Comparison of ENCODE assay signal across 17 cellular contexts in the genomic region with DNA sequence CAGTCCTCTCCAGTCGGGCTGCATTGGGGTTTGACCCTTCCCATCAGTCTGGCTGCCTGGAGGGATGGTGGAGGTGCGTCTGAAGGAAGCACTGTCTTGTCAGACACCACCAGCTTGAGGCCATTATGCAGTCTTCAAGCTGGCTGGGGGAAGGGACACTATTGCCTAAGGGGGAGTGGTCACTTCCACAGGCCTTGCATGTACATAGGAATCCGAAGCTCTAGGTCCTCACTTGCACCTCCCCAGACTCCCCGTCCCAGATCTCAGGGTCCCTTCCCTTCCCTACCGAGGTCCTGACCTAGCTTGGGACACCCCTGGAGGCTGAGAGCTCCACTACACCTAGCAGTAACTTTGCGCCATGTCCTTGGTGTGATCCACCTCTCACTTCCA. TPM values are rescaled to one million over a fixed set of nuclear protein-coding genes. Genes with fewer than 3 reads are reported as not detected.
DNase-seq lines count a peak whose midpoint lies in the region; ATAC-seq and TF ChIP-seq lines count a peak whose summit lies in the region.
"Had no signal": no experiment of that assay in that cellular context is flagged by ENCODE, and none has a peak within 500 bp of the region (broad histone marks: within the 10 kb centered on the region; RNA-seq: fewer than 3 reads in every experiment).

No MANE protein-coding gene starts in this region.

- TF ChIP-seq CTCF in DND-41 (IDR thresholded peaks at IDR 0.05; ENCODE audit: borderline replicate concordance, extremely low read depth, low read length, poor library complexity, severe bottlenecking) (no peak), GM12864 (IDR thresholded peaks at IDR 0.05; ENCODE audit: low read depth, low read length, missing control alignments) (peak; percentile 29), PC-3 (conservative IDR thresholded peaks at IDR 0.05; ENCODE audit: low read depth, low read length) (no peak)

- CTCF ChIA-PET in PC-3 (lab: Charles Lee) = no interaction called here

- no peak overlapping the region for H3K4me3 ChIP-seq in DND-41 (ENCODE audit: low read depth in 1 of 2, low read length in 2 of 2)
- no peak overlapping the region for H3K4me3 ChIP-seq in GM12864 (ENCODE audit: low read depth, low read length)
- no peak overlapping the region for H3K4me3 ChIP-seq in PC-3 (ENCODE audit: low read length)
- H3K4me3 ChIP-seq: BLaER1, body of pancreas, tibial nerve had no signal

- H3K36me3 ChIP-seq in DND-41 (ENCODE audit: insufficient read depth, low read length) (no peaks in the 10 kb centered on the region), PC-3 (ENCODE audit: low read depth, low read length) (no peaks in the 10 kb centered on the region)
- H3K36me3 ChIP-seq: BLaER1, tibial nerve had no signal

- ATAC-seq in DND-41 (ENCODE audit: insufficient read depth, low read depth) (no peak), PC-3 (no peak)
- ATAC-seq: body of pancreas had no signal

- POLR2A ChIA-PET in PC-3 (lab: Charles Lee; ENCODE audit: unreplicated experiment) = no interaction called here

- DNase-seq in DND-41 (peak; percentile 1), GM12864 (ENCODE audit: low read depth) (no peak), caudate nucleus (lab: John Stamatoyannopoulos, UW) (no peak), posterior vena cava (ENCODE audit: low spot score) (peak; percentile 31), PC-3 (no peak), NCI-H2107 treated with DMSO at 0.1 percent for 48 hours (lab: John Stamatoyannopoulos, UW; ENCODE audit: unreplicated experiment) (no peak), GM19238 (ENCODE audit: insufficient read length, low spot score) (no peak)
- DNase-seq: KG1; midbrain; NCI-H2107; stimulated activated CD4-positive, alpha-beta T cell treated with anti-CD3 and anti-CD28 coated beads, Interleukin-4, amount 100 ng/mL, for 1 hour; stimulated activated CD8-positive, alpha-beta memory T cell treated with anti-CD3 and anti-CD28 coated beads, Interleukin-4, amount 100 ng/mL, for 48 hours had no signal

- H3K27me3 ChIP-seq in DND-41 (ENCODE audit: insufficient read depth, low read length, poor library complexity) (no peaks in the 10 kb centered on the region), PC-3 (ENCODE audit: low read length) (no peaks in the 10 kb centered on the region)
- H3K27me3 ChIP-seq: BLaER1, body of pancreas, tibial nerve had no signal

- H3K9me2 ChIP-seq in PC-3 (replicated peaks; ENCODE audit: low read length) = no peaks in the 10 kb centered on the region

- H3K4me1 ChIP-seq in DND-41 (ENCODE audit: insufficient read depth, low read length) = peaks cover 10% of the 10 kb centered on the region
- H3K4me1 ChIP-seq in PC-3 (ENCODE audit: insufficient read depth, low read length) = no peaks in the 10 kb centered on the region

- H3K27ac ChIP-seq in DND-41 (ENCODE audit: low read length) (no peak overlapping the region), caudate nucleus (ENCODE audit: low read depth, low read length) (peak overlapping the region; percentile 95), PC-3 (ENCODE audit: low read length) (no peak overlapping the region)
- H3K27ac ChIP-seq: body of pancreas, HL-60, VCaP had no signal

- H4K20me1 ChIP-seq in DND-41 (ENCODE audit: insufficient read depth, low read length) = no peaks in the 10 kb centered on the region
- no peaks in the 10 kb centered on the region for H4K20me1 ChIP-seq in PC-3 (ENCODE audit: low read length)
- H4K20me1 ChIP-seq: BLaER1 had no signal

- H3K79me2 ChIP-seq in DND-41 (ENCODE audit: insufficient read depth, low read length) (no peaks in the 10 kb centered on the region), PC-3 (ENCODE audit: low read length) (no peaks in the 10 kb centered on the region)

- intact Hi-C loops in posterior vena cava (cut with DNase I) = no loop called here
- intact Hi-C loops in PC-3 (cut with micrococcal nuclease) = no loop called here

- H3K9me3 ChIP-seq in DND-41 (ENCODE audit: insufficient read depth, low read length, severe bottlenecking) (no peaks in the 10 kb centered on the region), PC-3 (ENCODE audit: low read length) (no peaks in the 10 kb centered on the region)
- H3K9me3 ChIP-seq: BLaER1, body of pancreas, tibial nerve had no signal

- BruUV-seq in PC-3 (replicated peaks; lab: Mats Ljungman, UMichigan) = no TSS peak

- H3K4me2 ChIP-seq in DND-41 (ENCODE audit: insufficient read depth, low read length) = no peak overlapping the region
- H3K4me2 ChIP-seq in PC-3 (ENCODE audit: low read length) = no peak overlapping the region

- no peak overlapping the region for H2AFZ ChIP-seq in DND-41 (ENCODE audit: low read depth, low read length)
- no peak overlapping the region for H2AFZ ChIP-seq in PC-3 (ENCODE audit: low read length)

- H3K9ac ChIP-seq in DND-41 (ENCODE audit: low read depth, low read length) (no peak overlapping the region), PC-3 (ENCODE audit: low read length) (no peak overlapping the region)
- H3K9ac ChIP-seq: BLaER1 had no signal

- no peaks in the 10 kb centered on the region for H3F3A ChIP-seq in PC-3 (ENCODE audit: low read length, unreplicated experiment)

RNA-seq across cellular contexts. Expression of gene KLF13, which starts 48.6 kb away (rescaled TPM):
- 10 to 100 TPM; 49.6 to 97.8 TPM for total RNA-seq in posterior vena cava
- 10.1 and 11.4 TPM in 2 replicates for total RNA-seq in PC-3 (2014; rRNA removed)

Comparison
In these comparisons a context has a peak if more than half of its experiments do, and no peak if none do; other contexts are left out.
1. DNase-seq: peak in DND-41 (single experiment) and posterior vena cava (single experiment); none in GM12864 (single experiment), caudate nucleus (0 of 61), PC-3 (single experiment), NCI-H2107 treated with DMSO at 0.1 percent for 48 hours (single experiment) and GM19238 (single experiment).